In genomic region chr14:36514278-36515104, GRCh38 we compare ENCODE assay signal across 18 cellular contexts. TPM values are rescaled to one million over a fixed set of nuclear protein-coding genes. Genes with fewer than 3 reads are reported as not detected.
DNase-seq lines count a peak whose midpoint lies in the region; ATAC-seq, FAIRE-seq and TF ChIP-seq lines count a peak whose summit lies in the region.
"Had no signal": no experiment of that assay in that cellular context is flagged by ENCODE, and none has a peak within 500 bp of the region (broad histone marks: within the 10 kb centered on the region; RNA-seq: fewer than 3 reads in every experiment).

No MANE protein-coding gene starts in this region.

- H3K27ac ChIP-seq in HepG2 (ENCODE audit: extremely low read length, insufficient read depth, low read length) (no peak overlapping the region), right lobe of liver (no peak overlapping the region)
- H3K27ac ChIP-seq: breast epithelium had no signal

- BruUV-seq in HepG2 (replicated peaks; lab: Mats Ljungman, UMichigan), result no TSS peak

- 15% methylated on average over 38 of the region's 38 CpGs for WGBS in HepG2 (ENCODE audit: low lambda C conversion rate)
- WGBS in right lobe of liver (ENCODE audit: insufficient coverage, low coverage, low lambda C conversion rate, missing lambda C conversion rate), result 3% methylated on average over 24 of the region's 38 CpGs

- no peaks in the 10 kb centered on the region for H4K20me1 ChIP-seq in HepG2 (ENCODE audit: insufficient read depth, low read length)

- TF ChIP-seq RAD21 in HepG2 (CRISPR knock-in tag; IDR thresholded peaks at IDR 0.05), result no peak

- ATAC-seq in HepG2 (peak; percentile 2; the same call in 1 of the 3 replicates), right lobe of liver (no peak), HG03175 (IDR thresholded peaks at IDR 0.05; ENCODE audit: unreplicated experiment) (no peak)
- ATAC-seq: right cardiac atrium had no signal

- H3K4me1 Mint-ChIP-seq in activated naive CD8-positive, alpha-beta T cell treated with anti-CD3 and anti-CD28 coated beads for 36 hours, result peaks cover 9% of the 10 kb centered on the region

- H3K9me3 ChIP-seq in HepG2 (ENCODE audit: low read length), result no peaks in the 10 kb centered on the region
- H3K9me3 ChIP-seq in right lobe of liver, result no peaks in the 10 kb centered on the region
- H3K9me3 ChIP-seq: breast epithelium, HAP-1 had no signal

- FAIRE-seq in HepG2 (lab: Jason Lieb, UNC), result no peak
- FAIRE-seq: RCC 7860 had no signal

- CTCF ChIA-PET in HepG2 (lab: Yijun Ruan, JAX; ENCODE audit: low intra/inter-chr PET ratio, low total read pairs) (no interaction called here), HEK293T (lab: Yijun Ruan, JAX) (interaction anchor here (2.3 to 2.5 kb wide), 2 partner anchors 11 kb away, joined by 10 to 15 read pairs; no protein-coding TSS in a partner anchor)

- H3K36me3 ChIP-seq in HepG2 (replicated peaks in 1 of 2; ENCODE audit: control insufficient read depth in 1 of 2, insufficient read depth in 2 of 2, low read length in 2 of 2), result no peaks in the 10 kb centered on the region
- H3K36me3 ChIP-seq in right lobe of liver, result no peaks in the 10 kb centered on the region
- H3K36me3 ChIP-seq: breast epithelium, HAP-1 had no signal

- intact Hi-C loops in HepG2 (cut with micrococcal nuclease; ENCODE audit: unreplicated experiment) (no loop called here), right lobe of liver (cut with DNase I) (no loop called here)

- TF ChIP-seq POLR2A in HepG2 (IDR thresholded peaks at IDR 0.05; ENCODE audit: insufficient read depth in 1 of 2, low read depth in 2 of 2, low read length in 2 of 2) (no peak), right lobe of liver (IDR thresholded peaks at IDR 0.05) (no peak)

- H3K36me3 Mint-ChIP-seq in activated naive CD8-positive, alpha-beta T cell treated with anti-CD3 and anti-CD28 coated beads for 36 hours, result peaks cover 2% of the 10 kb centered on the region

- TF ChIP-seq CTCF in HepG2 (CRISPR knock-in tag; IDR thresholded peaks at IDR 0.05) (no peak), right lobe of liver (IDR thresholded peaks at IDR 0.05) (no peak)

- TF ChIP-seq EP300 in HepG2 (IDR thresholded peaks at IDR 0.05; ENCODE audit: low read depth in 2 of 2, low read length in 2 of 2) (no peak), HepG2 (CRISPR knock-in tag; IDR thresholded peaks at IDR 0.05; ENCODE audit: borderline replicate concordance) (no peak)

- H3K4me2 ChIP-seq in HepG2 (ENCODE audit: low read depth, low read length), result no peak overlapping the region

- no peak overlapping the region for H3K9ac ChIP-seq in HepG2 (ENCODE audit: insufficient read depth, low read depth, low read length)

- no peak overlapping the region for H3K27ac Mint-ChIP-seq in activated naive CD8-positive, alpha-beta T cell treated with anti-CD3 and anti-CD28 coated beads for 36 hours
- H3K27ac Mint-ChIP-seq: activated B cell treated with CpG ODN at 0.5 μM for 24 hours, nephron had no signal

- no peaks in the 10 kb centered on the region for H3K4me1 ChIP-seq in HepG2 (ENCODE audit: insufficient read depth, low read length)
- peaks cover 0 to 15% (median 1%) of the 10 kb centered on the region in 4 donors for H3K4me1 ChIP-seq in right lobe of liver

- POLR2A ChIA-PET in HepG2 (lab: Yijun Ruan, JAX), result no interaction called here
- POLR2A ChIA-PET in HEK293T (lab: Yijun Ruan, JAX), result no interaction called here

- H3K4me3 ChIP-seq in HepG2 (replicated peaks in 1 of 3; ENCODE audit: insufficient read depth in 1 of 3, low read depth in 2 of 3, low read length in 3 of 3), result no peak overlapping the region
- H3K4me3 ChIP-seq in right lobe of liver, result no peak overlapping the region
- H3K4me3 ChIP-seq: breast epithelium, HAP-1 had no signal

- no peak overlapping the region for H2AFZ ChIP-seq in HepG2 (ENCODE audit: low read length)

- peak; percentile 31 for DNase-seq in HepG2 (ENCODE audit: low spot score)
- DNase-seq in right lobe of liver, result no peak
- DNase-seq in NCI-H510A treated with DMSO at 0.1 percent for 48 hours (lab: John Stamatoyannopoulos, UW), result peak; percentile 87
- peak; percentile 33 for DNase-seq in left kidney (ENCODE audit: low read depth, low spot score)
- DNase-seq in activated gamma-delta T cell (lab: John Stamatoyannopoulos, UW), result no peak
- DNase-seq in HEK293T (ENCODE audit: extremely low spot score), result no peak
- DNase-seq in activated naive CD8-positive, alpha-beta T cell treated with anti-CD3 and anti-CD28 coated beads for 36 hours, result no peak
- DNase-seq: activated B cell treated with CpG ODN at 0.5 μM for 24 hours; activated CD8-positive, alpha-beta memory T cell treated with anti-CD3 and anti-CD28 coated beads, Interleukin-2, amount 50 U/mL, for 4 hours; activated naive CD4-positive, alpha-beta T cell treated with anti-CD3 and anti-CD28 coated beads, Interleukin-2, amount 50 U/mL, for 16 hours; right cardiac atrium; stimulated activated CD4-positive, alpha-beta T cell treated with anti-CD3 and anti-CD28 coated beads, Interleukin-2, amount 100 ng/mL, for 24 hours had no signal

- in situ Hi-C loops in HepG2 (cut with HindIII; ENCODE audit: extremely low pct_ligation_motif_present, low pct_unique_long_range_greater_than_20kb), result no loop called here

- H3K4me3 Mint-ChIP-seq in activated naive CD8-positive, alpha-beta T cell treated with anti-CD3 and anti-CD28 coated beads for 36 hours, result no peak overlapping the region
- H3K4me3 Mint-ChIP-seq: activated B cell treated with CpG ODN at 0.5 μM for 24 hours had no signal

- H3K27me3 ChIP-seq in HepG2 (ENCODE audit: control insufficient read depth in 1 of 2, insufficient read depth in 2 of 2, low read length in 2 of 2) (peaks cover 42 to 88% of the 10 kb centered on the region in 2 experiments), right lobe of liver (peaks cover 36 to 73% of the 10 kb centered on the region in 2 donors)

- H3K9me3 Mint-ChIP-seq in activated naive CD8-positive, alpha-beta T cell treated with anti-CD3 and anti-CD28 coated beads for 36 hours, result no peaks in the 10 kb centered on the region
- H3K9me3 Mint-ChIP-seq: activated B cell treated with CpG ODN at 0.5 μM for 24 hours had no signal

- no peaks in the 10 kb centered on the region for H3K79me2 ChIP-seq in HepG2 (ENCODE audit: insufficient read depth, low read length)

- H3K27me3 Mint-ChIP-seq in activated naive CD8-positive, alpha-beta T cell treated with anti-CD3 and anti-CD28 coated beads for 36 hours, result peaks cover 86% of the 10 kb centered on the region

TF ChIP-seq in HepG2, 621 proteins besides CTCF, POLR2A, EP300 and RAD21 (continues in another document):
- TF ChIP-seq ZNF678 (CRISPR knock-in tag; IDR thresholded peaks at IDR 0.05), result no peak

TF ChIP-seq in HEK293T, 16 proteins besides CTCF, POLR2A, EP300 and RAD21:
- no peak for TF ChIP-seq BHLHE40 (IDR thresholded peaks at IDR 0.05; ENCODE audit: borderline replicate concordance)
- TF ChIP-seq ZNF384 (IDR thresholded peaks at IDR 0.05), result no peak
- TF ChIP-seq L3MBTL2 (conservative IDR thresholded peaks at IDR 0.05), result no peak
- TF ChIP-seq PKNOX1 (IDR thresholded peaks at IDR 0.05), result no peak
- no peak for TF ChIP-seq SP1 (IDR thresholded peaks at IDR 0.05)
- TF ChIP-seq ARNT (IDR thresholded peaks at IDR 0.05), result no peak
- no peak for TF ChIP-seq SUZ12 (IDR thresholded peaks at IDR 0.05)
- no peak for TF ChIP-seq HDGF (IDR thresholded peaks at IDR 0.05; ENCODE audit: borderline replicate concordance)
- no peak for TF ChIP-seq ELF4 (IDR thresholded peaks at IDR 0.05)
- no peak for TF ChIP-seq CTBP1 (IDR thresholded peaks at IDR 0.05; ENCODE audit: borderline replicate concordance)
- TF ChIP-seq FOXA1 (IDR thresholded peaks at IDR 0.05), result no peak
- TF ChIP-seq FOXM1 (IDR thresholded peaks at IDR 0.05; ENCODE audit: borderline replicate concordance), result no peak
- no peak for TF ChIP-seq FOXK2 (IDR thresholded peaks at IDR 0.05)
- no peak for TF ChIP-seq TARDBP (IDR thresholded peaks at IDR 0.05)
- TF ChIP-seq NFRKB (IDR thresholded peaks at IDR 0.05), result no peak
- no peak for TF ChIP-seq LEF1 (IDR thresholded peaks at IDR 0.05; ENCODE audit: borderline replicate concordance)

RNA-seq across cellular contexts. Expression of gene NKX2-1, which starts 5.5 kb away (rescaled TPM):
- total RNA-seq in HepG2 (2016; rRNA removed; fragmentation: Illumina TruSeq; extraction: Trizol) (not detected in 2 replicates), right lobe of liver (not detected)
- total RNA-seq in HepG2 (2016; cell fraction: cytosol; rRNA removed; fragmentation: Illumina TruSeq; extraction: Trizol; ENCODE audit: low read depth), result not detected in 2 replicates
- not detected in 2 replicates for total RNA-seq in HepG2 (2016; cell fraction: insoluble cytoplasmic fraction; rRNA removed; fragmentation: Illumina TruSeq; extraction: Trizol)
- total RNA-seq in HepG2 (2016; cell fraction: membrane; rRNA removed; fragmentation: Illumina TruSeq; extraction: Trizol), result not detected in 2 replicates
- not detected in 2 replicates for total RNA-seq in HepG2 (2016; cell fraction: nucleus; rRNA removed; fragmentation: Illumina TruSeq; extraction: Trizol)
- polyA plus RNA-seq in HepG2 (2011; rRNA removed), result not detected in 2 replicates
- polyA plus RNA-seq in HepG2 (2011; cell fraction: cytosol; rRNA removed), result not detected in 2 replicates
- not detected in 2 replicates for polyA plus RNA-seq in HepG2 (2011; cell fraction: nucleus; rRNA removed)
- polyA plus RNA-seq in HepG2 (2012), result not detected in 2 replicates
- not detected in 2 replicates for polyA plus RNA-seq in HepG2 (2016; cell fraction: cytosol; fragmentation: Illumina TruSeq; extraction: Trizol; ENCODE audit: low read depth)
- polyA plus RNA-seq in HepG2 (2016; cell fraction: insoluble cytoplasmic fraction; fragmentation: Illumina TruSeq; extraction: Trizol; ENCODE audit: low read depth), result not detected in 2 replicates
- polyA plus RNA-seq in HepG2 (2016; cell fraction: membrane; fragmentation: Illumina TruSeq; extraction: Trizol; ENCODE audit: low read depth), result not detected in 2 replicates
- polyA plus RNA-seq in HepG2 (2016; cell fraction: nucleus; fragmentation: Illumina TruSeq; extraction: Trizol; ENCODE audit: insufficient read depth, low read depth), result not detected in 2 replicates
- polyA minus RNA-seq in HepG2 (2011; rRNA and poly(A)+ RNA removed; ENCODE audit: low replicate concordance), result not detected in 2 replicates
- polyA minus RNA-seq in HepG2 (2011; cell fraction: cytosol; rRNA and poly(A)+ RNA removed), result not detected in 2 replicates
- polyA minus RNA-seq in HepG2 (2011; cell fraction: nucleus; rRNA and poly(A)+ RNA removed), result not detected in 2 replicates
- not detected for total RNA-seq in activated naive CD8-positive, alpha-beta T cell treated with anti-CD3 and anti-CD28 coated beads for 36 hours
- total RNA-seq: activated B cell treated with CpG ODN at 0.5 μM for 24 hours, breast epithelium, lung microvascular endothelial cell had no signal
- polyA plus RNA-seq: right cardiac atrium had no signal

Comparison
In these comparisons a context has a peak if more than half of its experiments do, and no peak if none do; other contexts are left out.
1. DNase-seq: peak in HepG2 (single experiment), NCI-H510A treated with DMSO at 0.1 percent for 48 hours (single experiment) and left kidney (single experiment); none in right lobe of liver (0 of 3), activated gamma-delta T cell (single experiment), HEK293T (single experiment) and activated naive CD8-positive, alpha-beta T cell treated with anti-CD3 and anti-CD28 coated beads for 36 hours (single experiment).